In genomic region chr4:147407261-147408045, GRCh38 we compare ENCODE assay signal across 11 cellular contexts.
A peak's percentile ranks its signal among the peaks of the same experiment; 100 is the strongest.
DNase-seq lines count a peak whose midpoint lies in the region; ATAC-seq, FAIRE-seq and TF ChIP-seq lines count a peak whose summit lies in the region.
"Had no signal": no experiment of that assay in that cellular context is flagged by ENCODE, and none has a peak within 500 bp of the region (broad histone marks: within the 10 kb centered on the region; RNA-seq: fewer than 3 reads in every experiment).

No MANE protein-coding gene starts in this region.

- no peak for ATAC-seq in aorta (ENCODE audit: low FRiP score)
- no peak for ATAC-seq in gastroesophageal sphincter
- ATAC-seq in GM21786 (IDR thresholded peaks at IDR 0.05; ENCODE audit: unreplicated experiment) = no peak

- H3K27me3 ChIP-seq in cardiac muscle cell (no peaks in the 10 kb centered on the region), endothelial cell of umbilical vein (ENCODE audit: control insufficient read depth in 2 of 2, insufficient read depth in 2 of 2, low read length in 2 of 2) (no peaks in the 10 kb centered on the region), testis (no peaks in the 10 kb centered on the region), aorta (ENCODE audit: control insufficient read depth in 1 of 2, insufficient read depth in 2 of 2, low read length in 1 of 2) (no peaks in the 10 kb centered on the region), gastroesophageal sphincter (no peaks in the 10 kb centered on the region)

- WGBS in testis, 2 donors = 30 to 36% methylated on average over 5 of the region's 5 CpGs
- WGBS in aorta, 2 donors = 49% methylated on average over 5 of the region's 5 CpGs
- 32 to 62% methylated on average over 3 to 5 of the region's 5 CpGs for WGBS in gastroesophageal sphincter (ENCODE audit: low coverage in 1 of 2), 2 donors

- H3K9me3 ChIP-seq in cardiac muscle cell (ENCODE audit: low read depth) (no peaks in the 10 kb centered on the region), endothelial cell of umbilical vein (replicated peaks; ENCODE audit: control insufficient read depth, insufficient read depth, low read length) (no peaks in the 10 kb centered on the region), testis (peaks cover 3% of the 10 kb centered on the region), aorta (ENCODE audit: control insufficient read depth, low read length) (no peaks in the 10 kb centered on the region), gastroesophageal sphincter (peaks cover 0 to 15% (median 0%) of the 10 kb centered on the region in 3 donors)

- dilution Hi-C loops in endothelial cell of umbilical vein (cut with MboI; ENCODE audit: extremely low pct_ligation_motif_present, low sequenced_read_pairs) = no loop called here

- no peaks in the 10 kb centered on the region for H3K9me1 ChIP-seq in endothelial cell of umbilical vein (replicated peaks; ENCODE audit: control insufficient read depth, extremely low read depth, insufficient read depth, low read length)

- no peak for TF ChIP-seq POLR2A in NB4 (IDR thresholded peaks at IDR 0.05; ENCODE audit: extremely low read depth, insufficient read length)
- no peak for TF ChIP-seq POLR2A in endothelial cell of umbilical vein (IDR thresholded peaks at IDR 0.05; ENCODE audit: low read depth, low read length)
- TF ChIP-seq POLR2A in testis (IDR thresholded peaks at IDR 0.05) = no peak
- no peak for TF ChIP-seq POLR2A in gastroesophageal sphincter (IDR thresholded peaks at IDR 0.05)

- no peaks in the 10 kb centered on the region for H3K79me2 ChIP-seq in endothelial cell of umbilical vein (ENCODE audit: control insufficient read depth, insufficient read depth, low read length)

- TF ChIP-seq EP300 in gastroesophageal sphincter (IDR thresholded peaks at IDR 0.05) = no peak

- no peak overlapping the region for H3K27ac ChIP-seq in cardiac muscle cell
- H3K27ac ChIP-seq in endothelial cell of umbilical vein (ENCODE audit: insufficient read depth, low read depth, low read length) = no peak overlapping the region
- peak overlapping the region in 1 of 2 donors; percentile 82 for H3K27ac ChIP-seq in testis
- no peak overlapping the region for H3K27ac ChIP-seq in aorta (ENCODE audit: low read depth in 1 of 2, low read length in 2 of 2)
- no peak overlapping the region for H3K27ac ChIP-seq in gastroesophageal sphincter

- DNase-seq in cardiac muscle cell (ENCODE audit: low read depth in 1 of 2, low spot score in 1 of 2) (peak in 1 of 2 donors; percentile 29), cardiac septum (ENCODE audit: low spot score) (no peak), NB4 (ENCODE audit: low read depth) (peak; percentile 16), endothelial cell of umbilical vein (ENCODE audit: low read depth, low spot score) (no peak), testis (peak; percentile 24), aorta (no peak)
- DNase-seq: activated T-cell treated with anti-CD3 and anti-CD28 coated beads for 4 hours, NCI-H510A, nucleus accumbens had no signal

- CTCF ChIA-PET in endothelial cell of umbilical vein (lab: Charles Lee) = interaction anchor here (0.6 to 1.2 kb wide), 4 partner anchors 11 to 262 kb away, joined by 3 read pairs; no protein-coding TSS in a partner anchor

- no peak for FAIRE-seq in endothelial cell of umbilical vein (lab: Jason Lieb, UNC)

- no peaks in the 10 kb centered on the region for H4K20me1 ChIP-seq in endothelial cell of umbilical vein (replicated peaks; ENCODE audit: control insufficient read depth, extremely low read depth, insufficient read depth, low read length)

- POLR2A ChIA-PET in endothelial cell of umbilical vein (lab: Charles Lee) = no interaction called here

- no TSS peak for BruUV-seq in endothelial cell of umbilical vein (replicated peaks; lab: Mats Ljungman, UMichigan)

- no peak overlapping the region for H3K4me3 ChIP-seq in cardiac muscle cell
- no peak overlapping the region for H3K4me3 ChIP-seq in NB4 (ENCODE audit: low read depth, low read length)
- H3K4me3 ChIP-seq in endothelial cell of umbilical vein (replicated peaks in 1 of 3; ENCODE audit: insufficient read depth in 1 of 3, low read depth in 1 of 3, low read length in 3 of 3) = no peak overlapping the region
- H3K4me3 ChIP-seq in testis = no peak overlapping the region
- H3K4me3 ChIP-seq in aorta (ENCODE audit: low read length in 2 of 2) = no peak overlapping the region
- H3K4me3 ChIP-seq in gastroesophageal sphincter = no peak overlapping the region

- TF ChIP-seq CTCF in cardiac muscle cell (IDR thresholded peaks at IDR 0.05; ENCODE audit: low read depth, low read length) (peak; percentile 42), NB4 (IDR thresholded peaks at IDR 0.05; ENCODE audit: low read depth, low read length) (peak; percentile 55), endothelial cell of umbilical vein (IDR thresholded peaks at IDR 0.05; ENCODE audit: extremely low read depth in 1 of 2, insufficient read depth in 1 of 2, low read depth in 1 of 2, low read length in 2 of 2) (peak; percentile 27 to 31), testis (IDR thresholded peaks at IDR 0.05) (peak in 1 of 3 experiments; percentile 28), gastroesophageal sphincter (IDR thresholded peaks at IDR 0.05) (no peak)

- no peak overlapping the region for H2AFZ ChIP-seq in endothelial cell of umbilical vein (ENCODE audit: low read depth, low read length)

- H3K36me3 ChIP-seq in cardiac muscle cell = no peaks in the 10 kb centered on the region
- H3K36me3 ChIP-seq in endothelial cell of umbilical vein (ENCODE audit: control insufficient read depth in 2 of 2, extremely low read depth in 1 of 2, insufficient read depth in 2 of 2, low read length in 2 of 2) = no peaks in the 10 kb centered on the region
- no peaks in the 10 kb centered on the region for H3K36me3 ChIP-seq in testis (ENCODE audit: low read depth, missing control alignments)
- H3K36me3 ChIP-seq in aorta (ENCODE audit: control insufficient read depth in 1 of 2, insufficient read depth in 2 of 2, low read length in 1 of 2) = no peaks in the 10 kb centered on the region
- no peaks in the 10 kb centered on the region for H3K36me3 ChIP-seq in gastroesophageal sphincter

- no peak overlapping the region for H3K4me2 ChIP-seq in endothelial cell of umbilical vein (ENCODE audit: insufficient read depth, low read length)

- intact Hi-C loops in cardiac septum (cut with DNase I) (no loop called here), endothelial cell of umbilical vein (cut with micrococcal nuclease) (no loop called here), testis (cut with DNase I; ENCODE audit: low total_unique reads) (no loop called here), aorta (cut with DNase I) (no loop called here)

- H3K4me1 ChIP-seq in cardiac muscle cell (ENCODE audit: low read depth) (no peaks in the 10 kb centered on the region), endothelial cell of umbilical vein (ENCODE audit: control insufficient read depth, extremely low read depth, insufficient read depth, low read length) (no peaks in the 10 kb centered on the region), testis (no peaks in the 10 kb centered on the region), aorta (ENCODE audit: control insufficient read depth in 1 of 2, insufficient read depth in 2 of 2, low read length in 2 of 2) (no peaks in the 10 kb centered on the region), gastroesophageal sphincter (no peaks in the 10 kb centered on the region)

- no peak overlapping the region for H3K9ac ChIP-seq in endothelial cell of umbilical vein (replicated peaks; ENCODE audit: extremely low read depth, insufficient read depth, low read length)

TF ChIP-seq in endothelial cell of umbilical vein, 7 proteins besides CTCF, POLR2A, EP300 and RAD21:
- no peak for TF ChIP-seq FOS (IDR thresholded peaks at IDR 0.05; ENCODE audit: borderline replicate concordance, insufficient read depth, low read length)
- no peak for TF ChIP-seq MYC (IDR thresholded peaks at IDR 0.05; ENCODE audit: low read depth, low read length)

Comparison
In these comparisons a context has a peak if more than half of its experiments do, and no peak if none do; other contexts are left out.
1. DNase-seq: peak in NB4 (single experiment) and testis (single experiment); none in cardiac septum (single experiment), endothelial cell of umbilical vein (single experiment) and aorta (0 of 2).
2. CTCF ChIP-seq: peak in cardiac muscle cell (single experiment), NB4 (single experiment) and endothelial cell of umbilical vein (2 of 2); none in gastroesophageal sphincter (0 of 4).